ENCODE assay signal across 24 cellular contexts in genomic region chr17:45366691-45367090, GRCh38.
"Had no signal": no experiment of that assay in that cellular context is flagged by ENCODE, and none has a peak within 500 bp of the region (broad histone marks: within the 10 kb centered on the region; RNA-seq: fewer than 3 reads in every experiment).

No MANE protein-coding gene starts in this region.

- H2AFZ ChIP-seq: neural progenitor cell had no signal

- H3K36me3 Mint-ChIP-seq: brain, neural progenitor cell had no signal

- H3K4me2 ChIP-seq: neural progenitor cell had no signal

- H3K4me3 Mint-ChIP-seq: activated B cell treated with CpG ODN at 0.5 μM for 24 hours; activated CD4-positive, alpha-beta memory T cell treated with anti-CD3 and anti-CD28 coated beads, Interleukin-2, amount 10 ng/mL, durations not matched to agents 7 days and 5 days; activated T-cell treated with anti-CD3 and anti-CD28 coated beads, Interleukin-2, amount 50 U/mL, for 24 hours; brain; naive B cell; neural progenitor cell; T-helper 2 cell treated with Interferon-gamma antibody and Interleukin-4, amounts not matched to agents 5 μg/mL and 100 μg/mL, for 36 hours had no signal

- H3K27ac Mint-ChIP-seq: activated B cell treated with CpG ODN at 0.5 μM for 24 hours; activated CD4-positive, alpha-beta memory T cell treated with anti-CD3 and anti-CD28 coated beads, Interleukin-2, amount 10 ng/mL, durations not matched to agents 7 days and 5 days; activated T-cell treated with anti-CD3 and anti-CD28 coated beads, Interleukin-2, amount 50 U/mL, for 24 hours; activated T-helper 2 cell treated with anti-CD3 and anti-CD28 coated beads, Interferon-gamma antibody, Interleukin-2, Interleukin-4, amounts not matched to agents 10 μg/mL and 5 μg/mL and 100 μg/mL, durations not matched to agents 14 hours and 24 hours and 36 hours; brain; T-helper 2 cell treated with Interferon-gamma antibody and Interleukin-4, amounts not matched to agents 5 μg/mL and 100 μg/mL, for 36 hours had no signal

- H3K36me3 ChIP-seq: left ventricle myocardium inferior, neural progenitor cell, ovary, tibial artery, uterus had no signal

- H3K27ac ChIP-seq: dorsolateral prefrontal cortex, left ventricle myocardium inferior, neural progenitor cell, ovary, tibial artery, uterus had no signal

- H3K27me3 ChIP-seq: ovary, uterus had no signal

- ATAC-seq: mucosa of descending colon had no signal

- H3K4me1 ChIP-seq: uterus had no signal

- H3K4me3 ChIP-seq: dorsolateral prefrontal cortex, left ventricle myocardium inferior, mucosa of descending colon, neural progenitor cell, ovary, tibial artery, uterus had no signal

- DNase-seq: activated CD4-positive, alpha-beta memory T cell treated with anti-CD3 and anti-CD28 coated beads, Interleukin-2, amount 10 ng/mL, durations not matched to agents 7 days and 5 days; activated CD4-positive, alpha-beta T cell treated with anti-CD3 and anti-CD28 coated beads for 48 hours; activated naive CD4-positive, alpha-beta T cell treated with Interleukin-2 at 50 U/mL for 16 hours; activated T-cell treated with anti-CD3 and anti-CD28 coated beads, Interleukin-2, amount 50 U/mL, for 24 hours; anterior cingulate cortex; caudate nucleus; foreskin melanocyte; glutamatergic neuron; hypothalamus; kidney; left ventricle myocardium inferior; mammary epithelial cell; mucosa of descending colon; naive B cell; stimulated activated naive CD4-positive, alpha-beta T cell treated with Interleukin-2 at 50 U/mL for 16 hours; tibial artery; uterus had no signal

- H3K9me3 Mint-ChIP-seq: activated CD4-positive, alpha-beta memory T cell treated with anti-CD3 and anti-CD28 coated beads, Interleukin-2, amount 10 ng/mL, durations not matched to agents 7 days and 5 days; activated T-cell treated with anti-CD3 and anti-CD28 coated beads, Interleukin-2, amount 50 U/mL, for 24 hours; brain; neural progenitor cell; T-helper 2 cell treated with Interferon-gamma antibody and Interleukin-4, amounts not matched to agents 5 μg/mL and 100 μg/mL, for 36 hours had no signal

- H3K9me3 ChIP-seq: left ventricle myocardium inferior, mucosa of descending colon, ovary, tibial artery, uterus had no signal

- H3K9ac ChIP-seq: neural progenitor cell had no signal
